In genomic region chr16:46673320-46674013, GRCh38 we compare ENCODE assay signal across 8 cellular contexts. TPM values are rescaled to one million over a fixed set of nuclear protein-coding genes. Genes with fewer than 3 reads are reported as not detected.
DNase-seq lines count a peak whose midpoint lies in the region; ATAC-seq and TF ChIP-seq lines count a peak whose summit lies in the region.

No MANE protein-coding gene starts in this region.

- no peak overlapping the region for H3K9ac ChIP-seq in mesendoderm (ENCODE audit: low read length)

- no peaks in the 10 kb centered on the region for H3K27me3 Mint-ChIP-seq in WTC11 (ENCODE audit: low read depth)

- no peak overlapping the region for H4K5ac ChIP-seq in mesendoderm (ENCODE audit: low read length)

- no CpG with 5 or more reads among the region's 6 CpGs for WGBS in mesendoderm (ENCODE audit: extremely low coverage, insufficient coverage, low lambda C conversion rate)

- H3K27ac ChIP-seq in A673 (ENCODE audit: low read depth, low read length, poor library complexity, severe bottlenecking) (no peak overlapping the region), mesendoderm (ENCODE audit: low read depth, low read length) (no peak overlapping the region), thoracic aorta (no peak overlapping the region)

- no peak overlapping the region for H3K23ac ChIP-seq in mesendoderm (ENCODE audit: low read length)

- TF ChIP-seq CTCF in A673 (conservative IDR thresholded peaks at IDR 0.05; ENCODE audit: low read depth, low read length) = peak; percentile 91
- TF ChIP-seq CTCF in GM13976 (IDR thresholded peaks at IDR 0.05; ENCODE audit: borderline replicate concordance, control extremely low read depth, extremely low read depth, insufficient read depth, missing control alignments) = peak; percentile 91
- TF ChIP-seq CTCF in WTC11 (IDR thresholded peaks at IDR 0.05) = peak; percentile 87
- TF ChIP-seq CTCF in thoracic aorta (IDR thresholded peaks at IDR 0.05) = peak; percentile 61

- H3K79me1 ChIP-seq in mesendoderm (ENCODE audit: low read length) = no peaks in the 10 kb centered on the region

- H2BK5ac ChIP-seq in mesendoderm (ENCODE audit: low read length) = no peak overlapping the region

- H3K27me3 ChIP-seq in A673 (replicated peaks; ENCODE audit: insufficient read depth, low read depth, low read length, poor library complexity) = no peaks in the 10 kb centered on the region
- H3K27me3 ChIP-seq in mesendoderm (ENCODE audit: insufficient read depth, low read length, poor library complexity) = no peaks in the 10 kb centered on the region
- no peaks in the 10 kb centered on the region for H3K27me3 ChIP-seq in thoracic aorta (replicated peaks; ENCODE audit: insufficient read depth)

- no peaks in the 10 kb centered on the region for H3K9me3 ChIP-seq in A673 (ENCODE audit: low read depth, low read length, poor library complexity, severe bottlenecking)
- H3K9me3 ChIP-seq in thoracic aorta = no peaks in the 10 kb centered on the region

- H3K9me3 Mint-ChIP-seq in WTC11 = no peaks in the 10 kb centered on the region

- H2AK5ac ChIP-seq in mesendoderm (ENCODE audit: low read length) = no peak overlapping the region

- DNase-seq in A673 (ENCODE audit: low spot score) (peak; percentile 71), GM13976 (ENCODE audit: low spot score) (peak; percentile 56), NCI-H2196 treated with DMSO at 0.1 percent for 48 hours (lab: John Stamatoyannopoulos, UW; ENCODE audit: unreplicated experiment) (peak; percentile 22), WTC11 (ENCODE audit: low spot score) (peak; percentile 62), mesendoderm (peak; percentile 86), thoracic aorta (ENCODE audit: low spot score) (no peak)
- peak; percentile 7 for DNase-seq in effector CD8-positive, alpha-beta T cell (lab: John Stamatoyannopoulos, UW)

- no peak overlapping the region for H3K4me2 ChIP-seq in mesendoderm (ENCODE audit: low read length)

- no peak overlapping the region for H2BK120ac ChIP-seq in mesendoderm (ENCODE audit: low read depth, low read length)

- no peaks in the 10 kb centered on the region for H3K4me1 ChIP-seq in A673 (ENCODE audit: insufficient read depth, low read length, poor library complexity, severe bottlenecking)
- H3K4me1 ChIP-seq in mesendoderm (ENCODE audit: control insufficient read depth, low read depth, low read length) = no peaks in the 10 kb centered on the region
- H3K4me1 ChIP-seq in thoracic aorta (ENCODE audit: control insufficient read depth in 1 of 2, low read depth in 2 of 2) = no peaks in the 10 kb centered on the region

- intact Hi-C loops in A673 (cut with micrococcal nuclease; ENCODE audit: unreplicated experiment) = loop anchor here (1.0 kb wide), 1 partner anchor 235 kb away; no protein-coding TSS in a partner anchor

- no peak overlapping the region for H3K4ac ChIP-seq in mesendoderm (ENCODE audit: low read depth, low read length)

- H3K56ac ChIP-seq in mesendoderm (ENCODE audit: low read length) = no peak overlapping the region

- ATAC-seq in HG03045 (IDR thresholded peaks at IDR 0.05; ENCODE audit: unreplicated experiment) (peak; percentile 70), WTC11 (peak; percentile 100), thoracic aorta (ENCODE audit: insufficient number of reproducible peaks, low FRiP score, low read depth) (no peak)

- BruUV-seq in A673 (replicated peaks; lab: Mats Ljungman, UMichigan) = no TSS peak

- H3K79me2 ChIP-seq in mesendoderm (ENCODE audit: control insufficient read depth, insufficient read depth, low read length) = no peaks in the 10 kb centered on the region

- CTCF ChIA-PET in A673 (lab: Charles Lee) = interaction anchor here (0.6 to 1.0 kb wide), 2 partner anchors 129 to 237 kb away, joined by 3 to 4 read pairs; no protein-coding TSS in a partner anchor
- CTCF ChIA-PET in WTC11 (lab: Charles Lee) = interaction anchor here (0.6 to 3.0 kb wide), 49 partner anchors 9 to 1574 kb away, joined by 3 to 43 read pairs (median 5); partner anchors contain the start of genes GPT2 and ORC6

- no peak overlapping the region for H2BK15ac ChIP-seq in mesendoderm (replicated peaks; ENCODE audit: low read depth)

- H3K36me3 ChIP-seq in A673 (ENCODE audit: insufficient read depth, low read length, poor library complexity, severe bottlenecking) = peaks cover 78% of the 10 kb centered on the region
- H3K36me3 ChIP-seq in mesendoderm (ENCODE audit: control insufficient read depth, insufficient read depth, low read length) = peaks cover 2% of the 10 kb centered on the region
- H3K36me3 ChIP-seq in thoracic aorta = peaks cover 25% of the 10 kb centered on the region

- H3K18ac ChIP-seq in mesendoderm (ENCODE audit: low read length) = no peak overlapping the region

- no peak overlapping the region for H3K4me3 Mint-ChIP-seq in WTC11

- peaks cover 66% of the 10 kb centered on the region for H3K36me3 Mint-ChIP-seq in WTC11

- H3K4me3 ChIP-seq in A673 (ENCODE audit: low read depth, low read length, poor library complexity, severe bottlenecking) (no peak overlapping the region), mesendoderm (ENCODE audit: low read length) (no peak overlapping the region), thoracic aorta (no peak overlapping the region)

- H3K27ac Mint-ChIP-seq in WTC11 = peak overlapping the region; percentile 3

- POLR2A ChIA-PET in A673 (lab: Charles Lee; ENCODE audit: low non-redundant PET) (interaction anchor here (1.0 kb wide), 1 partner anchor 134 kb away, joined by 3 read pairs; no protein-coding TSS in a partner anchor), WTC11 (lab: Charles Lee) (no interaction called here)

- in situ Hi-C loops in GM13976 (cut with MboI; ENCODE audit: low sequenced_read_pairs, unreplicated experiment) = loop anchor here (5.0 kb wide), 1 partner anchor 244 kb away; no protein-coding TSS in a partner anchor

- H3K4me1 Mint-ChIP-seq in WTC11 = no peaks in the 10 kb centered on the region

- H4K8ac ChIP-seq in mesendoderm (ENCODE audit: low read depth, low read length) = no peak overlapping the region

TF ChIP-seq in WTC11, 78 proteins besides CTCF, POLR2A, EP300 and RAD21:
- TF ChIP-seq GABPB1 (CRISPR knock-in tag; IDR thresholded peaks at IDR 0.05) (0 out of 2 replicates have a peak, but pooled peaks have one; percentile 21), ZNF317 (CRISPR knock-in tag; IDR thresholded peaks at IDR 0.05; ENCODE audit: borderline replicate concordance, low read depth) (no peak)

RNA-seq across cellular contexts. Expression of gene VPS35, which starts 15.5 kb away (rescaled TPM):
- 94.6 and 99.0 TPM in 2 replicates for total RNA-seq in A673 (2021)
- total RNA-seq in WTC11 (2021) = 59.2 to 72.1 TPM (median 62.1 TPM) in 3 replicates
- polyA plus RNA-seq in mesendoderm (2013, experiment 1 of 2) = 40.0 TPM
- polyA plus RNA-seq in mesendoderm (2013, experiment 2 of 2) = 39.1 TPM
- total RNA-seq in thoracic aorta = 10 to 100 TPM; 32.9 to 69.9 TPM

RNA-seq across cellular contexts. Expression of gene ORC6, which starts 16.0 kb away (rescaled TPM):
- total RNA-seq in A673 (2021) (86.2 and 95.1 TPM in 2 replicates), WTC11 (2021) (71.8 to 76.1 TPM (median 71.9 TPM) in 3 replicates), thoracic aorta (10 to 100 TPM in 1 of 2 donors, 1 to 10 TPM in 1; 2.0 to 14.8 TPM)
- 60.9 TPM for polyA plus RNA-seq in mesendoderm (2013, experiment 1 of 2)
- polyA plus RNA-seq in mesendoderm (2013, experiment 2 of 2) = 62.5 TPM

RNA-seq across cellular contexts. Expression of gene SHCBP1, which starts 52.3 kb away (rescaled TPM):
- 43.4 and 46.5 TPM in 2 replicates for total RNA-seq in A673 (2021)
- 15.4 to 20.2 TPM (median 15.7 TPM) in 3 replicates for total RNA-seq in WTC11 (2021)
- 10.6 TPM for polyA plus RNA-seq in mesendoderm (2013, experiment 1 of 2)
- polyA plus RNA-seq in mesendoderm (2013, experiment 2 of 2) = 10.9 TPM
- total RNA-seq in thoracic aorta = under 1 TPM; 0.49 to 0.54 TPM

Comparison
In these comparisons a context has a peak if more than half of its experiments do, and no peak if none do; other contexts are left out.
1. RNA of gene SHCBP1, which starts 52.3 kb away (total RNA-seq): 43.4 to 46.5 TPM in A673 and 15.4 to 20.2 TPM in WTC11; 0.49 to 0.54 TPM in thoracic aorta; every median in the first group is over 10 times any median in the second.
2. Peak in every context shown above with its lines, with median percentiles within 50 percentile points of each other: CTCF ChIP-seq.